In the genomic region with DNA sequence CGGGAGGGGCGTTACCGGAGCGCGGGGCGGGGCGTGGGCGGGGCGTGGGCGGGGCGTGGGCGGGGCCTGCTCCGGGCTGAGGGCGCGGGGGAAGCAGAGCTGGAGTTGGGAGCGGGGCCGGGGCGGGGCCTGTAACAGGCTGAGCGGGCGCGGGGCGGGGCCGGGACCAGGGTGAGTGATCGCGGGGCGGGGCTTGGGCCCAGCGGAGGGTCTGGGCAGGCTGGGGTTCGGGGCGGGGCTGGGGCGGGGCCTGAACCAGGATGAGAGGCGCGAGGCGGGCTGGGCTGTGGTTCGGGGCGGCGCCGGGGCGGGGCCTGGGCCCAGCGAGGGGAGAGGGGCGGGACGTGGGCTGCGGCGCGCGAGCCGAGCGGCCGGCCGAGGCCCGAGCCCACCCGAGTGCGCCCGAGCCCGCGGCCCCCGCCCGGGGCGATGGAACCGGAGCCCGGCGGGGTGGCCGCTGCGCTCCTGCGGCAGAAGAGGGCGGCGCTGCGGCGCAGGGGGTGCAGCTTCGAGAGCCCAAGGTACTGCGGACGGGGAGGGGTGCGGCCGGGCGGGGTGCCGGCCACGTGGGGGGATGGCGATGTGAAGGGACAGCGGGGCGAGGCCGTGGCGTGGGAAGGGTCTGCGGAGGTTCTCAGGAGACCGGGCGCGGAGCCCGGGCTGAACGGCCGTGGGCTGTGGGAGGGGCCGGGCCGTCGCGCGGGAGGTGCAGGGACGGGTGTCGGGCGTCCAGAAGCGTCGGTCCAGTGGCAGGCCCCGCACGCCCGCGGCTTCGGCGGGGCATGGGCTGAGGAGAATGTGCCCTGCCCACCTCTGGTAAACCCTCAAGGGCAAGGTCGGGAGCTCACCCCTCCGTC, we compare ENCODE assay signal across 8 cellular contexts. TPM values are rescaled to one million over a fixed set of nuclear protein-coding genes. Genes with fewer than 3 reads are reported as not detected.
DNase-seq lines count a peak whose midpoint lies in the region; ATAC-seq and TF ChIP-seq lines count a peak whose summit lies in the region.

No MANE protein-coding gene starts in this region.

- TF ChIP-seq CTCF in Caco-2 (IDR thresholded peaks at IDR 0.05; ENCODE audit: insufficient read depth in 1 of 2, low read depth in 1 of 2, low read length in 1 of 2, severe bottlenecking in 1 of 2, unreplicated experiment in 1 of 2) = no peak
- TF ChIP-seq CTCF in LNCaP clone FGC (IDR thresholded peaks at IDR 0.05; ENCODE audit: control insufficient read depth, extremely low read depth, insufficient read depth) = 0 out of 2 replicates have a peak, but pooled peaks have one; percentile 10
- TF ChIP-seq CTCF in RWPE2 (IDR thresholded peaks at IDR 0.05; ENCODE audit: poor library complexity, severe bottlenecking) = no peak
- TF ChIP-seq CTCF in foreskin fibroblast (IDR thresholded peaks at IDR 0.05; ENCODE audit: low read depth, low read length) = no peak
- no peak for TF ChIP-seq CTCF in neural cell (IDR thresholded peaks at IDR 0.05; ENCODE audit: poor library complexity, severe bottlenecking)

- H3K4me2 ChIP-seq in neural cell (ENCODE audit: low read length) = no peak overlapping the region

- peaks cover 18% of the 10 kb centered on the region for H3K4me1 Mint-ChIP-seq in Caco-2 (ENCODE audit: low read depth, unreplicated experiment)

- POLR2A ChIA-PET in Caco-2 (lab: Charles Lee) = interaction anchor here (0.5 to 1.5 kb wide), 12 partner anchors 11 to 310 kb away, joined by 3 to 24 read pairs (median 6); partner anchors contain the start of genes LRSAM1, RALGPS1, RPL12 and SLC2A8

- DNase-seq in Caco-2 = peak; percentile 96 to 97
- no peak for DNase-seq in LNCaP clone FGC (ENCODE audit: low read depth)
- peak; percentile 96 for DNase-seq in RWPE2 (ENCODE audit: low spot score)
- DNase-seq in activated gamma-delta T cell (lab: John Stamatoyannopoulos, UW) = peak; percentile 84
- DNase-seq in foreskin fibroblast = peak; percentile 80 to 97
- peak; percentile 95 for DNase-seq in stimulated activated naive CD8-positive, alpha-beta T cell treated with anti-CD3 and anti-CD28 coated beads, Interleukin-15, Interleukin-2, amounts not matched to agents 100 U/mL and 50 U/mL, for 24 hours

- H2AFZ ChIP-seq in neural cell (ENCODE audit: low read depth, low read length) = no peak overlapping the region

- peak overlapping the region; percentile 70 for H3K9ac ChIP-seq in neural cell (ENCODE audit: low read length)

- H3K79me2 ChIP-seq in neural cell (replicated peaks; ENCODE audit: insufficient read depth, low read length) = no peaks in the 10 kb centered on the region

- CTCF ChIA-PET in Caco-2 (lab: Charles Lee) = interaction anchor here (0.6 to 2.4 kb wide), 23 partner anchors 11 to 1391 kb away, joined by 3 to 20 read pairs (median 4); partner anchors contain the start of genes RALGPS1, SLC2A8 and TOR2A

- no peak overlapping the region for H3K27ac ChIP-seq in RWPE2 (ENCODE audit: poor library complexity, severe bottlenecking)
- no peak overlapping the region for H3K27ac ChIP-seq in neural cell (ENCODE audit: low read length)

- H3K27me3 ChIP-seq in Caco-2 (replicated peaks; ENCODE audit: control insufficient read depth, insufficient read depth, low read length) = no peaks in the 10 kb centered on the region
- no peaks in the 10 kb centered on the region for H3K27me3 ChIP-seq in RWPE2 (ENCODE audit: insufficient read depth, poor library complexity, severe bottlenecking)
- H3K27me3 ChIP-seq in neural cell (ENCODE audit: insufficient read depth, low read depth, low read length) = peaks cover 14% of the 10 kb centered on the region

- H3K4me1 ChIP-seq in Caco-2 (peaks cover 6% of the 10 kb centered on the region), RWPE2 (ENCODE audit: insufficient read depth, poor library complexity, severe bottlenecking) (no peaks in the 10 kb centered on the region)

- peak overlapping the region; percentile 92 for H3K4me3 Mint-ChIP-seq in Caco-2 (ENCODE audit: unreplicated experiment)

- H3K9me2 ChIP-seq in neural cell (ENCODE audit: insufficient read depth, low read length) = no peaks in the 10 kb centered on the region

- H3K27me3 Mint-ChIP-seq in Caco-2 (ENCODE audit: insufficient read depth, unreplicated experiment) = peaks cover 3% of the 10 kb centered on the region

- H3K27ac Mint-ChIP-seq in Caco-2 (ENCODE audit: unreplicated experiment) = peak overlapping the region; percentile 92

- no peaks in the 10 kb centered on the region for H3K9me3 Mint-ChIP-seq in Caco-2 (ENCODE audit: unreplicated experiment)

- no TSS peak for BruUV-seq in Caco-2 (replicated peaks; lab: Mats Ljungman, UMichigan)

- intact Hi-C loops in Caco-2 (cut with micrococcal nuclease; ENCODE audit: unreplicated experiment) = loop anchor here (1.0 to 10.0 kb wide), 3 partner anchors 20 to 690 kb away; partner anchors contain the start of gene ST6GALNAC4

- no peaks in the 10 kb centered on the region for H4K20me1 ChIP-seq in neural cell (ENCODE audit: insufficient read depth)

- peak; percentile 45 for TF ChIP-seq RAD21 in neural cell (conservative IDR thresholded peaks at IDR 0.05)

- H3K36me3 Mint-ChIP-seq in Caco-2 (ENCODE audit: insufficient read depth, unreplicated experiment) = peaks cover 39% of the 10 kb centered on the region

- H3F3A ChIP-seq in neural cell (ENCODE audit: insufficient read depth, low read length, poor library complexity, severe bottlenecking) = no peaks in the 10 kb centered on the region

- H3K36me3 ChIP-seq in Caco-2 (ENCODE audit: control insufficient read depth, insufficient read depth, low read length) = no peaks in the 10 kb centered on the region
- no peaks in the 10 kb centered on the region for H3K36me3 ChIP-seq in RWPE2 (ENCODE audit: low read depth)
- H3K36me3 ChIP-seq in neural cell (ENCODE audit: insufficient read depth, low read length) = no peaks in the 10 kb centered on the region

- H3K9me3 ChIP-seq in Caco-2 (no peaks in the 10 kb centered on the region), RWPE2 (ENCODE audit: severe bottlenecking) (no peaks in the 10 kb centered on the region), neural cell (ENCODE audit: low read length) (no peaks in the 10 kb centered on the region)

- TF ChIP-seq EP300 in neural cell (conservative IDR thresholded peaks at IDR 0.05; ENCODE audit: poor library complexity, severe bottlenecking) = no peak

- H3K4me3 ChIP-seq in Caco-2 (ENCODE audit: low read depth, low read length) = peak overlapping the region; percentile 95
- H3K4me3 ChIP-seq in LNCaP clone FGC (ENCODE audit: low read depth, low read length) = peak overlapping the region; percentile 69
- peak overlapping the region; percentile 89 for H3K4me3 ChIP-seq in RWPE2 (ENCODE audit: severe bottlenecking)
- H3K4me3 ChIP-seq in foreskin fibroblast (ENCODE audit: low read depth in 1 of 2, low read length in 2 of 2) = peak overlapping the region; percentile 53 to 67
- peak overlapping the region; percentile 90 for H3K4me3 ChIP-seq in neural cell (ENCODE audit: low read length)

- peak; percentile 32 for ATAC-seq in GM21717 (IDR thresholded peaks at IDR 0.05; ENCODE audit: unreplicated experiment)
- ATAC-seq in RWPE2 (ENCODE audit: low read depth) = peak; percentile 59
- ATAC-seq in stimulated activated naive CD8-positive, alpha-beta T cell treated with anti-CD3 and anti-CD28 coated beads, Interleukin-15, Interleukin-2, amounts not matched to agents 100 U/mL and 50 U/mL, for 24 hours = peak; percentile 88

TF ChIP-seq in neural cell, 6 proteins besides CTCF, POLR2A, EP300 and RAD21:
- TF ChIP-seq SMC3 (conservative IDR thresholded peaks at IDR 0.05; ENCODE audit: poor library complexity) (peak; percentile 47), EZH2 (IDR thresholded peaks at IDR 0.05; ENCODE audit: borderline replicate concordance, insufficient read depth, low read length, poor library complexity, severe bottlenecking) (no peak), MXI1 (conservative IDR thresholded peaks at IDR 0.05; ENCODE audit: poor library complexity, severe bottlenecking) (peak; percentile 76)
TF ChIP-seq in neural cell: peak in this region for 2.

RNA-seq across cellular contexts. Expression of gene GARNL3, which starts 39.5 kb away (rescaled TPM):
- 11.8 and 15.2 TPM in 2 replicates for total RNA-seq in Caco-2 (2022)
- polyA plus RNA-seq in neural cell = 20.0 and 43.8 TPM in 2 replicates
- polyA minus RNA-seq in neural cell = 35.8 and 51.1 TPM in 2 replicates

Comparison
In these comparisons a context has a peak if more than half of its experiments do, and no peak if none do; other contexts are left out.
1. ATAC-seq: peak in every context shown above with its lines; median percentile 88 in stimulated activated naive CD8-positive, alpha-beta T cell treated with anti-CD3 and anti-CD28 coated beads, Interleukin-15, Interleukin-2, amounts not matched to agents 100 U/mL and 50 U/mL, for 24 hours; 59 in RWPE2; 32 in GM21717.